In the genomic region with DNA sequence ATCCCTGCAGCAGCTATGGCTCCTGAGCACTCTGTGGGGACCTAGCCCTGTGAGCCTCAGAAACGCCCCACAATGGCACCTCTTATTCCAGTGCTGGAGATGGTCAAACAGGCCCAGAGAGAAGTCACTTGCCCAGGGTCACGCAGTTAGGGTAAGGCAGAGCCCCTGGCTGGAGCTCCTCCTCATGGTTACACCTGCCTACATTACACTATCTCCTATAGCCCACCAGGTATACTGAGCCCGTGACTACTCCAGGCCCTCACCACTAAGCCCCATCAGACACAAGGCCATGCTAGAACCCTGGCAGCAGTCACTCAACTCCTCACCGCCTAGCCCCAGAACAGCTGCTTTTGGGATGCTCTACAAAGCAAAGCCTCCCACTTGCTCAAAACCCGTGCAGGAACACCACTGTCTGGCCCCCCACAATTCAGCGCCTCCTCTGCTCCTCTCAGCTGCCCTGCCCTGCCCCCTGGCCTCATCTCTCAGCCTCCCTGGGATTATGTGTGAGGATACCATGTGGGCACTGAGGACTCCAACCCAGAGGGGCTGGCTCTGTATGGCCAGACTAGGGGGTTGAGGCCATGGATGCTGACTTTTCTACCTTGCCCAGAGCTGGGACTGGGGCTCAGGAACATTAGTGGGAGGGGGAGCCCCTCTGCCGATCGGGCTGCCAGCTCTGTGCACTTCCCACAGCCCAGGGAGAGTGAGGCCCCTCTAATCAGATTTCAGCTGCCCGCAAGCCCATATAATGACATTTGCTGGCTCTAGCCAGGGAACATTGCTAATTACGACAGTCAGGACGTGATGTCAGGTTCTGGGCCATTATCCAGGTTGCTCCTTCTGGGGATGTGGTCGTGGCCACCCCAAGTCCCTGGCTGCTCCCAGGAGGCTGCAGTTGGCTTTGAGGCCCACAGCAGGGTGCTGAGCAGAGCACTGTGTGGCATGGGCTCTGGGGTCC, we compare ENCODE assay signal across 11 cellular contexts. TPM values are rescaled to one million over a fixed set of nuclear protein-coding genes. Genes with fewer than 3 reads are reported as not detected.
DNase-seq lines count a peak whose midpoint lies in the region; ATAC-seq and TF ChIP-seq lines count a peak whose summit lies in the region.
"Had no signal": no experiment of that assay in that cellular context is flagged by ENCODE, and none has a peak within 500 bp of the region (broad histone marks: within the 10 kb centered on the region; RNA-seq: fewer than 3 reads in every experiment).

No MANE protein-coding gene starts in this region.

- H3K4me3 ChIP-seq in endodermal cell (ENCODE audit: low read length) (no peak overlapping the region), right lobe of liver (no peak overlapping the region), upper lobe of left lung (no peak overlapping the region)
- H3K4me3 ChIP-seq: SK-N-MC had no signal

- no peak overlapping the region for H3K27ac ChIP-seq in endodermal cell (ENCODE audit: low read depth, low read length)
- H3K27ac ChIP-seq in right lobe of liver: no peak overlapping the region
- H3K27ac ChIP-seq in upper lobe of left lung: peak overlapping the region; percentile 3 to 79 (median 40)
- H3K27ac ChIP-seq: SK-N-MC had no signal

- POLR2A ChIA-PET in activated CD4-positive, alpha-beta T cell treated with anti-CD3 and anti-CD28 coated beads for 36 hours (lab: Charles Lee): no interaction called here

- WGBS in endodermal cell (ENCODE audit: insufficient coverage in 1 of 2, insufficient read length in 1 of 2), 2 experiments: 89 to 91% methylated on average over 11 to 12 of the region's 12 CpGs
- 95% methylated on average over 3 of the region's 12 CpGs for WGBS in right lobe of liver (ENCODE audit: insufficient coverage, low coverage, low lambda C conversion rate, missing lambda C conversion rate)
- 72 to 96% methylated on average over 5 to 12 of the region's 12 CpGs for WGBS in upper lobe of left lung, 2 donors

- H3K9me3 ChIP-seq in endodermal cell (ENCODE audit: control insufficient read depth, low read length) (no peaks in the 10 kb centered on the region), right lobe of liver (no peaks in the 10 kb centered on the region), upper lobe of left lung (no peaks in the 10 kb centered on the region)

- H3K36me3 ChIP-seq in endodermal cell (ENCODE audit: control insufficient read depth, insufficient read depth, low read length): peaks cover 64% of the 10 kb centered on the region
- no peaks in the 10 kb centered on the region for H3K36me3 ChIP-seq in right lobe of liver
- H3K36me3 ChIP-seq in upper lobe of left lung: peaks cover 0 to 22% (median under 1%) of the 10 kb centered on the region in 4 donors

- H3K36me3 Mint-ChIP-seq in activated naive CD4-positive, alpha-beta T cell treated with anti-CD3 and anti-CD28 coated beads, Interleukin-2, amount 10 ng/mL, durations not matched to agents 7 days and 5 days: no peaks in the 10 kb centered on the region
- peaks cover 24% of the 10 kb centered on the region for H3K36me3 Mint-ChIP-seq in endodermal cell (ENCODE audit: low read depth)
- peaks cover 3% of the 10 kb centered on the region for H3K36me3 Mint-ChIP-seq in activated CD4-positive, alpha-beta T cell treated with anti-CD3 and anti-CD28 coated beads for 36 hours (ENCODE audit: low read depth)

- H3K27me3 Mint-ChIP-seq in activated naive CD4-positive, alpha-beta T cell treated with anti-CD3 and anti-CD28 coated beads, Interleukin-2, amount 10 ng/mL, durations not matched to agents 7 days and 5 days: peaks cover 8% of the 10 kb centered on the region
- no peaks in the 10 kb centered on the region for H3K27me3 Mint-ChIP-seq in endodermal cell (ENCODE audit: insufficient read depth)
- H3K27me3 Mint-ChIP-seq in activated CD4-positive, alpha-beta T cell treated with anti-CD3 and anti-CD28 coated beads for 36 hours: no peaks in the 10 kb centered on the region

- intact Hi-C loops in right lobe of liver (cut with DNase I): no loop called here
- intact Hi-C loops in activated CD4-positive, alpha-beta T cell treated with anti-CD3 and anti-CD28 coated beads for 36 hours (cut with DNase I, micrococcal nuclease): loop anchor here in 1 of 2 experiments (5.0 to 10.0 kb wide), 2 partner anchors 818 to 1145 kb away; partner anchors contain the start of genes DCP1A and MANF

- H3K27me3 ChIP-seq in endodermal cell (ENCODE audit: control insufficient read depth, insufficient read depth, low read length, poor library complexity, severe bottlenecking) (no peaks in the 10 kb centered on the region), right lobe of liver (no peaks in the 10 kb centered on the region), upper lobe of left lung (no peaks in the 10 kb centered on the region)

- H3K4me1 ChIP-seq in endodermal cell (ENCODE audit: control insufficient read depth, insufficient read depth, low read length) (peaks cover 5% of the 10 kb centered on the region), right lobe of liver (no peaks in the 10 kb centered on the region), upper lobe of left lung (peaks cover 62 to 88% (median 71%) of the 10 kb centered on the region in 4 donors)

- DNase-seq in activated naive CD4-positive, alpha-beta T cell treated with anti-CD3 and anti-CD28 coated beads, Interleukin-2, amount 10 ng/mL, durations not matched to agents 7 days and 5 days: peak; percentile 12
- no peak for DNase-seq in activated naive CD4-positive, alpha-beta T cell (lab: John Stamatoyannopoulos, UW)
- peak; percentile 31 for DNase-seq in endodermal cell
- peak in 2 of 3 donors; percentile 23 to 49 for DNase-seq in right lobe of liver
- peak in 1 of 2 donors; percentile 19 for DNase-seq in upper lobe of left lung
- no peak for DNase-seq in activated CD4-positive, CD25-positive, alpha-beta regulatory T cell (lab: John Stamatoyannopoulos, UW)
- DNase-seq in activated CD4-positive, alpha-beta T cell treated with anti-CD3 and anti-CD28 coated beads for 36 hours: no peak
- DNase-seq: activated CD8-positive, alpha-beta memory T cell treated with anti-CD3 and anti-CD28 coated beads for 24 hours; NCI-H345 had no signal

- no peaks in the 10 kb centered on the region for H3K9me3 Mint-ChIP-seq in activated naive CD4-positive, alpha-beta T cell treated with anti-CD3 and anti-CD28 coated beads, Interleukin-2, amount 10 ng/mL, durations not matched to agents 7 days and 5 days
- H3K9me3 Mint-ChIP-seq in endodermal cell: no peaks in the 10 kb centered on the region
- no peaks in the 10 kb centered on the region for H3K9me3 Mint-ChIP-seq in activated CD4-positive, alpha-beta T cell treated with anti-CD3 and anti-CD28 coated beads for 36 hours (ENCODE audit: low read depth)

- CTCF ChIA-PET in activated naive CD4-positive, alpha-beta T cell treated with anti-CD3 and anti-CD28 coated beads, Interleukin-2, amount 10 ng/mL, durations not matched to agents 7 days and 5 days (lab: Charles Lee): interaction anchor here (1.2 kb wide), 1 partner anchor 18 kb away, joined by 3 read pairs; no protein-coding TSS in a partner anchor
- CTCF ChIA-PET in activated CD4-positive, alpha-beta T cell treated with anti-CD3 and anti-CD28 coated beads for 36 hours (lab: Charles Lee): no interaction called here

- H3K27ac Mint-ChIP-seq in activated naive CD4-positive, alpha-beta T cell treated with anti-CD3 and anti-CD28 coated beads, Interleukin-2, amount 10 ng/mL, durations not matched to agents 7 days and 5 days: no peak overlapping the region
- peak overlapping the region; percentile 61 for H3K27ac Mint-ChIP-seq in endodermal cell
- no peak overlapping the region for H3K27ac Mint-ChIP-seq in activated CD4-positive, alpha-beta T cell treated with anti-CD3 and anti-CD28 coated beads for 36 hours

- TF ChIP-seq CTCF in endodermal cell (conservative IDR thresholded peaks at IDR 0.05) (no peak), right lobe of liver (IDR thresholded peaks at IDR 0.05) (no peak), upper lobe of left lung (IDR thresholded peaks at IDR 0.05) (no peak)

- no peak overlapping the region for H3K9ac ChIP-seq in endodermal cell (ENCODE audit: extremely low read depth, low read length, poor library complexity, severe bottlenecking)

- ATAC-seq in right lobe of liver (peak in 1 of 4 donors; percentile 4), upper lobe of left lung (ENCODE audit: low FRiP score in 2 of 2) (no peak), GM19324 (IDR thresholded peaks at IDR 0.05; ENCODE audit: low FRiP score, unreplicated experiment) (no peak)
- no peak for ATAC-seq in activated CD4-positive, alpha-beta T cell treated with anti-CD3 and anti-CD28 coated beads for 36 hours

- no peak for TF ChIP-seq EP300 in upper lobe of left lung (IDR thresholded peaks at IDR 0.05)

- no peak overlapping the region for H3K4me3 Mint-ChIP-seq in activated naive CD4-positive, alpha-beta T cell treated with anti-CD3 and anti-CD28 coated beads, Interleukin-2, amount 10 ng/mL, durations not matched to agents 7 days and 5 days
- H3K4me3 Mint-ChIP-seq in endodermal cell: no peak overlapping the region
- H3K4me3 Mint-ChIP-seq in activated CD4-positive, alpha-beta T cell treated with anti-CD3 and anti-CD28 coated beads for 36 hours: no peak overlapping the region

- H3K4me1 Mint-ChIP-seq in activated naive CD4-positive, alpha-beta T cell treated with anti-CD3 and anti-CD28 coated beads, Interleukin-2, amount 10 ng/mL, durations not matched to agents 7 days and 5 days: peaks cover 10% of the 10 kb centered on the region
- peaks cover 3% of the 10 kb centered on the region for H3K4me1 Mint-ChIP-seq in endodermal cell
- H3K4me1 Mint-ChIP-seq in activated CD4-positive, alpha-beta T cell treated with anti-CD3 and anti-CD28 coated beads for 36 hours: peaks cover 5% of the 10 kb centered on the region

- no peak for TF ChIP-seq POLR2A in right lobe of liver (IDR thresholded peaks at IDR 0.05)
- TF ChIP-seq POLR2A in upper lobe of left lung (IDR thresholded peaks at IDR 0.05): no peak

RNA-seq across cellular contexts. Expression of gene NT5DC2, which starts 4.0 kb away (rescaled TPM):
- total RNA-seq in endodermal cell: 100 to 1,000 TPM; 288 to 341 TPM
- polyA plus RNA-seq in endodermal cell (2013, experiment 1 of 2): 361 TPM
- 348 TPM for polyA plus RNA-seq in endodermal cell (2013, experiment 2 of 2)
- 10 to 100 TPM in 1 of 6 experiments, 1 to 10 TPM in 5; 1.1 to 12.5 (median 3.9) TPM for total RNA-seq in right lobe of liver
- 100 to 1,000 TPM in 1 of 6 donors, 10 to 100 TPM in 5; 27.3 to 113 (median 46.2) TPM for total RNA-seq in upper lobe of left lung
- total RNA-seq in activated CD4-positive, alpha-beta T cell treated with anti-CD3 and anti-CD28 coated beads for 36 hours: 10 to 100 TPM; 35.6 to 59.1 TPM

RNA-seq across cellular contexts. Expression of gene UQCC5, which starts 6.8 kb away (rescaled TPM):
- total RNA-seq in endodermal cell (10 to 100 TPM; 28.1 to 34.1 TPM), right lobe of liver (1 to 10 TPM in 5 of 6 experiments, under 1 TPM in 1; 0.81 to 8.3 (median 4.3) TPM), upper lobe of left lung (10 to 100 TPM in 2 of 6 donors, 1 to 10 TPM in 4; 2.0 to 43.0 (median 3.0) TPM)
- 36.0 TPM for polyA plus RNA-seq in endodermal cell (2013, experiment 1 of 2)
- 36.8 TPM for polyA plus RNA-seq in endodermal cell (2013, experiment 2 of 2)
- total RNA-seq in activated CD4-positive, alpha-beta T cell treated with anti-CD3 and anti-CD28 coated beads for 36 hours: 10 to 100 TPM; 12.0 to 12.7 TPM

RNA-seq across cellular contexts. Expression of gene STAB1, which starts 34.5 kb away (rescaled TPM):
- total RNA-seq in endodermal cell: under 1 TPM; 0.24 to 0.55 TPM
- 0.21 TPM for polyA plus RNA-seq in endodermal cell (2013, experiment 1 of 2)
- polyA plus RNA-seq in endodermal cell (2013, experiment 2 of 2): 0.04 TPM
- total RNA-seq in right lobe of liver: 100 to 1,000 TPM in 3 of 6 experiments, 10 to 100 TPM in 3; 60.7 to 268 (median 92.5) TPM
- 100 to 1,000 TPM in 4 of 6 donors, 10 to 100 TPM in 2; 42.9 to 259 (median 125) TPM for total RNA-seq in upper lobe of left lung
- under 1 TPM; 0.09 to 0.14 TPM for total RNA-seq in activated CD4-positive, alpha-beta T cell treated with anti-CD3 and anti-CD28 coated beads for 36 hours

Comparison
In these comparisons a context has a peak if more than half of its experiments do, and no peak if none do; other contexts are left out.
1. DNase-seq: peak in activated naive CD4-positive, alpha-beta T cell treated with anti-CD3 and anti-CD28 coated beads, Interleukin-2, amount 10 ng/mL, durations not matched to agents 7 days and 5 days (single experiment), endodermal cell (single experiment) and right lobe of liver (2 of 3); none in activated naive CD4-positive, alpha-beta T cell (0 of 4), activated CD4-positive, CD25-positive, alpha-beta regulatory T cell (0 of 4) and activated CD4-positive, alpha-beta T cell treated with anti-CD3 and anti-CD28 coated beads for 36 hours (single experiment).
2. H3K27ac ChIP-seq: peak in upper lobe of left lung (4 of 4); none in endodermal cell (single experiment) and right lobe of liver (0 of 3).
3. RNA of gene STAB1, which starts 34.5 kb away (total RNA-seq): 42.9 to 259 TPM in upper lobe of left lung and 60.7 to 268 TPM in right lobe of liver; 0.24 to 0.55 TPM in endodermal cell and 0.09 to 0.14 TPM in activated CD4-positive, alpha-beta T cell treated with anti-CD3 and anti-CD28 coated beads for 36 hours; every median in the first group is over 10 times any median in the second.